Comparison of ENCODE assay signal across 9 cellular contexts in the genomic region with DNA sequence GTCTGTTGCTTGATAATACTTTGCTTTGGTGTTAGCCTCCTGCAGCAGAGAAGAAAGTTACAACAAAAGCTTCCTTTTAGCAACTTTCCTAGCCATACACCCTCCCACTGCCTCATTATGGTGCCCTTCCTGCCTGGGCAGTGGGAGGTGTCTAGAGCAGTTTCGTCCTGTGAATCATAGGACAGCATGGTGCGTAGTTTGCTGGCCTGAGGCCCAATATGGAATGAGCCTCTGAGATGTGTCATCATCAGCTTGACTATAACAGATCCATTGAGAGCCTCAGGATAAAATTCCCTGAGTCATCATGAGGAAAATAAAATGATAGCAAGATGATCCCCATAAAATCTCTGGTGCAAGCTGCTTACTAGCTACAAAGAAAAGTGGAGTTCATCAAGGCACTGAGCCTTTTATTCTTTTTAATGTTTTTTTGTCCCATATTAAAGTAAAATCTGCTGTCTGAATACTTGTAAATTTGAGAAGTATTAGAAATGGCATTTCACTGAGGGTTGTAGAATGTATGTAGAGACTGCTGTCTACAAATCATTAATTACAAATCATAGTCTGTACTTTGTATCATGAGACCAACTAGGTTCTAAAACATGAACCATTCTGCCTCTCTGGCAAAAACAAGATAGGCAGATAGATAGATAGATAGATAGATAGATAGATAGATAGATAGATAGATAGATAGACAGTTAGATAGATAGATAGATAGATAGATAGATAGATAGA.
DNase-seq lines count a peak whose midpoint lies in the region; ATAC-seq and TF ChIP-seq lines count a peak whose summit lies in the region.
"Had no signal": no experiment of that assay in that cellular context is flagged by ENCODE, and none has a peak within 500 bp of the region (broad histone marks: within the 10 kb centered on the region; RNA-seq: fewer than 3 reads in every experiment).

No MANE protein-coding gene starts in this region.

- no peak overlapping the region for H3K18ac ChIP-seq in H9 (ENCODE audit: insufficient read length, low read depth, low read length)

- WGBS in H9 (ENCODE audit: extremely low coverage, insufficient read length, low lambda C conversion rate), result no CpG with 5 or more reads among the region's 2 CpGs

- H3T11ph ChIP-seq in H9 (ENCODE audit: low read length), result peak overlapping the region; percentile 36

- no peaks in the 10 kb centered on the region for H3K36me3 ChIP-seq in SK-N-MC (ENCODE audit: insufficient read depth, low read length)

- no peaks in the 10 kb centered on the region; a peak in 1 of 7 replicates for H3K36me3 Mint-ChIP-seq in H9 (ENCODE audit: insufficient read depth in 1 of 3, low read depth in 3 of 3)

- no peak overlapping the region for H4K8ac ChIP-seq in H9 (replicated peaks; ENCODE audit: insufficient read length, low read depth, low read length)

- no peak overlapping the region for H3K4me2 ChIP-seq in H9 (ENCODE audit: insufficient read depth, insufficient read length, low read length)

- H3K79me1 ChIP-seq in H9 (ENCODE audit: insufficient read depth, low read depth, low read length, poor library complexity, severe bottlenecking), result no peaks in the 10 kb centered on the region

- H3K27me3 ChIP-seq in H9 (ENCODE audit: insufficient read depth, low read length), result no peaks in the 10 kb centered on the region

- H3K4me3 Mint-ChIP-seq in H9, result no peak overlapping the region

- no peaks in the 10 kb centered on the region for H3K9me3 ChIP-seq in H9 (ENCODE audit: control insufficient read depth, low read depth, low read length)
- no peaks in the 10 kb centered on the region for H3K9me3 ChIP-seq in SK-N-MC (ENCODE audit: low read depth, low read length)

- no peak overlapping the region for H3K56ac ChIP-seq in H9 (ENCODE audit: insufficient read length, low read depth, low read length)

- no peak overlapping the region for H3K27ac ChIP-seq in H9 (ENCODE audit: insufficient read length, low read depth, low read length)
- H3K27ac ChIP-seq in SK-N-MC, result peak overlapping the region; percentile 83

- no peaks in the 10 kb centered on the region for H3K9me3 Mint-ChIP-seq in H9

- no peak for TF ChIP-seq CTCF in H9 (conservative IDR thresholded peaks at IDR 0.05)
- no peak for TF ChIP-seq CTCF in fibroblast of villous mesenchyme (IDR thresholded peaks at IDR 0.05; ENCODE audit: insufficient read depth, low read depth, low read length)

- H3K4ac ChIP-seq in H9 (ENCODE audit: low read depth, low read length), result no peak overlapping the region

- H2BK5ac ChIP-seq in H9 (ENCODE audit: insufficient read length, low read length), result no peak overlapping the region

- no peaks in the 10 kb centered on the region for H3K79me2 ChIP-seq in H9 (ENCODE audit: insufficient read depth, low read length)

- peaks cover 2 to 3% of the 10 kb centered on the region in 2 experiments; a peak in 1 of 4 replicates for H3K4me1 Mint-ChIP-seq in H9

- H3K23ac ChIP-seq in H9 (ENCODE audit: insufficient read length, low read depth, low read length), result no peak overlapping the region

- no peak overlapping the region for H2AFZ ChIP-seq in H9 (ENCODE audit: low read length)

- H3K9ac ChIP-seq in H9 (ENCODE audit: extremely low read depth, insufficient read length, low read length) (no peak overlapping the region), SK-N-MC (ENCODE audit: insufficient read length) (no peak overlapping the region)

- DNase-seq in H9, result no peak
- DNase-seq in SK-N-MC (ENCODE audit: low read depth, low spot score), result peak; percentile 71
- peak; percentile 81 for DNase-seq in fibroblast of villous mesenchyme (ENCODE audit: low read depth)
- peak; percentile 91 for DNase-seq in smooth muscle cell of the brain vasculature (ENCODE audit: low read depth, low spot score)
- DNase-seq in effector CD8-positive, alpha-beta T cell (lab: John Stamatoyannopoulos, UW), result no peak
- DNase-seq in iPS-NIHi11 (ENCODE audit: low spot score), result no peak
- no peak for DNase-seq in germinal center (ENCODE audit: low spot score)
- DNase-seq: NCI-H82 had no signal

- H4K20me1 ChIP-seq in H9 (ENCODE audit: control insufficient read depth, insufficient read depth, insufficient read length), result no peaks in the 10 kb centered on the region

- H3K27me3 Mint-ChIP-seq in H9 (ENCODE audit: low read depth), result no peaks in the 10 kb centered on the region

- H3K4me3 ChIP-seq in SK-N-MC (peak overlapping the region; percentile 47), fibroblast of villous mesenchyme (ENCODE audit: low read depth, low read length) (no peak overlapping the region)

- no peak overlapping the region for H2BK120ac ChIP-seq in H9 (ENCODE audit: low read depth, low read length, poor library complexity, severe bottlenecking)

- no peak overlapping the region for H2BK20ac ChIP-seq in H9 (ENCODE audit: low read depth, low read length, poor library complexity, severe bottlenecking)

- no peak overlapping the region for H3K14ac ChIP-seq in H9 (ENCODE audit: insufficient read depth, low read length)

- no peaks in the 10 kb centered on the region for H3K4me1 ChIP-seq in H9 (ENCODE audit: insufficient read depth, low read length)

- no peak for ATAC-seq in GM21447 (IDR thresholded peaks at IDR 0.05; ENCODE audit: unreplicated experiment)

- no peak overlapping the region for H2BK12ac ChIP-seq in H9 (ENCODE audit: insufficient read length, low read depth, low read length)

- H3K27ac Mint-ChIP-seq in H9, result peak overlapping the region in 1 of 3 experiments; percentile 47; a peak in 2 of 7 replicates

- H2AK5ac ChIP-seq in H9 (ENCODE audit: insufficient read length, low read length), result no peak overlapping the region

- peak overlapping the region; percentile 17 for H4K5ac ChIP-seq in H9 (ENCODE audit: insufficient read length, low read depth, low read length)

- no peak overlapping the region for H4K91ac ChIP-seq in H9 (ENCODE audit: insufficient read length, low read depth, low read length)

- no peaks in the 10 kb centered on the region for H3K23me2 ChIP-seq in H9 (ENCODE audit: insufficient read length, low read depth, low read length, poor library complexity, severe bottlenecking)

- no peak overlapping the region; the same call in 1 of the 2 replicates for H2BK15ac ChIP-seq in H9 (ENCODE audit: low read depth, low read length)

Comparison
In these comparisons a context has a peak if more than half of its experiments do, and no peak if none do; other contexts are left out.
1. DNase-seq: peak in SK-N-MC (single experiment), fibroblast of villous mesenchyme (single experiment) and smooth muscle cell of the brain vasculature (single experiment); none in H9 (single experiment), effector CD8-positive, alpha-beta T cell (single experiment), iPS-NIHi11 (single experiment) and germinal center (single experiment).